ENCODE assay signal across 8 cellular contexts in the genomic region with DNA sequence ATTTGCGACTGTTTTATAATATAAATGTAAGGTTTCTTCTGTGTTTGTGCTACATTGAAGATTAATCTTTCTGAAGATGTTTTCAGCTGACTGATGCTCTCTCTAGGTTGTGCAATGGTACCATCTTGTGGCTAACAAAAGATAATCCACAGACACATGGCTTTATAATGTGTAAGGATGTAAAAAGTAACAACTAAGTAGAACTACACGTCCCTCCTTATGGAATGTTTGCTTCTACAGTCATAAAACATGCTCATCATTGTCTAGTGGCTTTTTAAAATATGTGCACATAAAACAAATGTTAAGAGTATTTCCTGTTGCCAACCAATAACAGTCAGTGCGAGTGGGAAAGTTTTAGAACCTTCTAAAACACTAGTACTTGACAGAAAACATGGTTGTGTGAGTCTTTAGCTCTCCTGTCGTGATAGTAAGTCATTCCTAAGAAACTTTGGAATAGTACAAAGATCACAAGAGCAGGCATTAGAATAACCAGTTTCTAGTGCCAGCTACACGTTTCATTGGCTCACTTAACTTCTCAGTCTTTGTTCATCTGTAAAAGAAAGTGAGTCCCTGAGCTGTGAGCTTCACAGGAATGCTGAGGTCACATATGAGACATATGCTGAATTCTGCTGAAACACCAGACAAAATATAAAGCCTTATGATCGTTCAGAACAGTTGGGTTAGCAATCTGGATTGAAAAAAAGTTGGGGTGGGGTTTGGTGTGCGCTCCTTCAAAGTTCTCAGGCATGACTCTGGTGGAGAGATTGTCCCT.
DNase-seq lines count a peak whose midpoint lies in the region; ATAC-seq, FAIRE-seq and TF ChIP-seq lines count a peak whose summit lies in the region.

No MANE protein-coding gene starts in this region.

- no peaks in the 10 kb centered on the region for H3K79me2 ChIP-seq in K562 (ENCODE audit: control insufficient read depth, insufficient read depth, low read length)

- H3K9me1 ChIP-seq in K562 (ENCODE audit: control insufficient read depth, insufficient read depth, low read length) = no peaks in the 10 kb centered on the region

- FAIRE-seq in K562 (lab: Jason Lieb, UNC) = no peak

- no peak for TF ChIP-seq EP300 in K562 (IDR thresholded peaks at IDR 0.05; ENCODE audit: low read length)

- H4K20me1 ChIP-seq in K562 (replicated peaks; ENCODE audit: control insufficient read depth, insufficient read depth, low read length) = no peaks in the 10 kb centered on the region

- H3K4me3 ChIP-seq in NB4 (ENCODE audit: low read depth, low read length) = no peak overlapping the region
- H3K4me3 ChIP-seq in K562 = no peak overlapping the region
- H3K4me3 ChIP-seq in left lung = no peak overlapping the region

- 3% methylated on average over 7 of the region's 7 CpGs for WGBS in K562 (ENCODE audit: insufficient coverage, low coverage, missing lambda C conversion rate)

- no peak for TF ChIP-seq POLR2A in NB4 (IDR thresholded peaks at IDR 0.05; ENCODE audit: extremely low read depth, insufficient read length)
- no peak for TF ChIP-seq POLR2A in K562 (conservative IDR thresholded peaks at IDR 0.05)

- intact Hi-C loops in K562 (cut with micrococcal nuclease) = no loop called here
- intact Hi-C loops in left lung (cut with DNase I) = no loop called here

- H3K27me3 ChIP-seq in K562 (ENCODE audit: control insufficient read depth in 2 of 2, insufficient read depth in 2 of 2, low read length in 2 of 2) = no peaks in the 10 kb centered on the region; a peak in 1 of 5 replicates
- no peaks in the 10 kb centered on the region for H3K27me3 ChIP-seq in left lung

- no peak overlapping the region for H2AFZ ChIP-seq in K562 (ENCODE audit: low read depth, low read length)

- in situ Hi-C loops in K562 (cut with MboI) = no loop called here

- no TSS peak for BruUV-seq in K562 (replicated peaks; lab: Mats Ljungman, UMichigan)

- TF ChIP-seq RAD21 in K562 (CRISPR knock-in tag; conservative IDR thresholded peaks at IDR 0.05 in 1 of 2, IDR thresholded peaks at IDR 0.05 in 1 of 2) = peak; percentile 20 to 36; a peak in 2 of 4 replicates

- H3K27ac ChIP-seq in K562 (ENCODE audit: extremely low read depth, low read depth, low read length) = no peak overlapping the region
- H3K27ac ChIP-seq in left lung = no peak overlapping the region

- ATAC-seq in K562 = no peak
- ATAC-seq in left lung = peak; percentile 64
- no peak for ATAC-seq in GM21423 (IDR thresholded peaks at IDR 0.05; ENCODE audit: unreplicated experiment)

- no peak overlapping the region for H3K4me2 ChIP-seq in K562 (ENCODE audit: insufficient read depth, low read length)

- TF ChIP-seq CTCF in NB4 (IDR thresholded peaks at IDR 0.05; ENCODE audit: low read depth, low read length) (no peak), K562 (IDR thresholded peaks at IDR 0.05 in 2 of 3, conservative IDR thresholded peaks at IDR 0.05 in 1 of 3; ENCODE audit: insufficient read depth in 2 of 3, low read depth in 1 of 3, low read length in 3 of 3) (0 out of 6 replicates have a peak, but pooled peaks of 1 of the 3 experiments have one; percentile 10), left lung (IDR thresholded peaks at IDR 0.05) (peak in 1 of 2 donors; percentile 29)

- no peaks in the 10 kb centered on the region for H3K9me3 ChIP-seq in K562 (replicated peaks; ENCODE audit: control insufficient read depth, insufficient read depth, low read depth, low read length)
- H3K9me3 ChIP-seq in left lung = no peaks in the 10 kb centered on the region

- no peak overlapping the region for H3K9ac ChIP-seq in K562 (ENCODE audit: insufficient read depth in 1 of 2, low read depth in 2 of 2, low read length in 2 of 2)

- no peaks in the 10 kb centered on the region for H3K36me3 ChIP-seq in K562 (ENCODE audit: control insufficient read depth, insufficient read depth, low read length)
- H3K36me3 ChIP-seq in left lung = no peaks in the 10 kb centered on the region

- DNase-seq in DMS79 treated with DMSO at 0.1 percent for 48 hours (lab: John Stamatoyannopoulos, UW) (peak; percentile 34), NB4 (ENCODE audit: low read depth) (peak; percentile 62), K562 (ENCODE audit: extremely low read depth in 1 of 4, low spot score in 3 of 4) (no peak), left lung (no peak), NCI-H2029 treated with DMSO at 0.1 percent for 48 hours (lab: John Stamatoyannopoulos, UW) (no peak)
- DNase-seq in activated naive CD4-positive, alpha-beta T cell treated with Interleukin-2 at 50 U/mL for 16 hours = no peak
- DNase-seq in activated naive CD4-positive, alpha-beta T cell (lab: John Stamatoyannopoulos, UW) = no peak

- CTCF ChIA-PET in K562 (lab: Yijun Ruan, JAX; ENCODE audit: low intra/inter-chr PET ratio) = no interaction called here

- no peaks in the 10 kb centered on the region for H3K4me1 ChIP-seq in K562 (replicated peaks in 1 of 2; ENCODE audit: control insufficient read depth in 2 of 2, insufficient read depth in 2 of 2, low read length in 2 of 2)
- H3K4me1 ChIP-seq in left lung = no peaks in the 10 kb centered on the region

- POLR2A ChIA-PET in K562 (lab: Yijun Ruan, JAX) = no interaction called here

TF ChIP-seq in K562, 482 proteins besides CTCF, POLR2A, EP300 and RAD21 (continues in another document):
- no peak for TF ChIP-seq SRSF1 (IDR thresholded peaks at IDR 0.05; ENCODE audit: low read depth, low read length)
- TF ChIP-seq PRMT5 (CRISPR knock-in tag; IDR thresholded peaks at IDR 0.05) = no peak
- no peak for TF ChIP-seq U2AF1 (optimal IDR thresholded peaks at IDR 0.05; ENCODE audit: low read depth, low read length)
- TF ChIP-seq ZNF280B (CRISPR knock-in tag; IDR thresholded peaks at IDR 0.05) = no peak
- no peak for TF ChIP-seq HNRNPK (IDR thresholded peaks at IDR 0.05; ENCODE audit: low read depth, low read length, poor library complexity, severe bottlenecking)
- no peak for TF ChIP-seq SNIP1 (IDR thresholded peaks at IDR 0.05; ENCODE audit: low read depth)
- no peak for TF ChIP-seq BHLHE40 (IDR thresholded peaks at IDR 0.05; ENCODE audit: low read length)
- TF ChIP-seq CLOCK (CRISPR knock-in tag; IDR thresholded peaks at IDR 0.05; ENCODE audit: borderline replicate concordance) = no peak
- no peak for TF ChIP-seq ZNF282 (CRISPR knock-in tag; IDR thresholded peaks at IDR 0.05)
- TF ChIP-seq SMAD2 (IDR thresholded peaks at IDR 0.05; ENCODE audit: low read depth, low read length) = no peak
- TF ChIP-seq SRF (CRISPR knock-in tag; IDR thresholded peaks at IDR 0.05) = no peak
- TF ChIP-seq ZNF354B (CRISPR knock-in tag; IDR thresholded peaks at IDR 0.05) = no peak

Comparison
In these comparisons a context has a peak if more than half of its experiments do, and no peak if none do; other contexts are left out.
1. DNase-seq: peak in DMS79 treated with DMSO at 0.1 percent for 48 hours (single experiment) and NB4 (single experiment); none in K562 (0 of 4), left lung (0 of 2), NCI-H2029 treated with DMSO at 0.1 percent for 48 hours (single experiment), activated naive CD4-positive, alpha-beta T cell treated with Interleukin-2 at 50 U/mL for 16 hours (single experiment) and activated naive CD4-positive, alpha-beta T cell (0 of 4).